8 cellular contexts compared by ENCODE assay signal in the genomic region with DNA sequence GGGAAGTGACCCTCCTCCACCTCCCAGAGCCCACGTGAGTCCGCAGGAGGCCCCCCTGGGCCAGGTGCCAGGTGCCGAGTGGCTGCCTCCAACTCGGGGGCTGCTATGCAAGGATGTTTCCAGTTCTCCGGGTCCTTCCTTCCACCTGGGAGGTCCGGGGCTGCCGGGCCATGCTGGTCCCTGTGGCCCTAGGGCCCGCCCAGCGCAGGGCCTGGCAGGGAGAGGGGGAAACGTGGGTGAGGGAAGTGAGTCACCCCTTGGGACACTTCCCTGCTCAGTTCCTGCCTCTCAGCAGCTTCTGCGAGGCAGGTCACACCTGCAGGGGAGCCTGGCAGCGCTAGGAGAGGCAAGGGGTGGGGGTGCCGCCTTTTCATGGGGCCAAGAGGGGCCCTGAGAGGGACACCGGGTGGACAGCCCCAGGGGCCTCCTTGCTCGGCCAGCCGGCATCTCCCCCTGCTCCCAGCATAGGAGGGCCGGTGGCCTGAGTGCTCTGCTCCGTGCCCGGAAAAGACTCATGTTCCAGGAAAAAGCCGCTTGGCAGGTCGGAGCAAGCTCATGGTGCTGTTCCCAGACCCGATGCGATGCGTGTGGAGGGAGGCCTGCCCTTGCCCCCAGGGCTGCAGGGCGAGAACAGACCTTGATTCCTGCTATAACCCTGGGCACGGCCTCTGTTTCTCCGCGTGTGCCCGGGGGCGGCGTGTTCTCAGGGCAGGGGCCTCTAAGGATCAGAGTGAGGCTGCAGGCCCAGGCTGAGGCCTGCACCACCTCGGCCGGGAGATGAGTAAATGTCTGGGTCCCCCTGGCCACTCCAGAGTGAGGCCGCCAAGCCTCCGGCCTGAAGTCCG. TPM values are rescaled to one million over a fixed set of nuclear protein-coding genes. Genes with fewer than 3 reads are reported as not detected.
A peak's percentile ranks its signal among the peaks of the same experiment; 100 is the strongest.
DNase-seq lines count a peak whose midpoint lies in the region; ATAC-seq and TF ChIP-seq lines count a peak whose summit lies in the region.

No MANE protein-coding gene starts in this region.

- peak; percentile 53 to 76 for DNase-seq in NCI-H2081 (lab: John Stamatoyannopoulos, UW)
- no peak for DNase-seq in NCI-H2081 treated with DMSO at 0.1 percent for 48 hours (lab: John Stamatoyannopoulos, UW)
- DNase-seq in SK-N-MC (ENCODE audit: low read depth, low spot score), result no peak
- peak; percentile 72 for DNase-seq in fibroblast of villous mesenchyme (ENCODE audit: low read depth)

- peak overlapping the region; percentile 87 for H3K27ac ChIP-seq in SK-N-MC
- H3K27ac ChIP-seq in rectal smooth muscle tissue (ENCODE audit: low read depth, low read length), result peak overlapping the region; percentile 96

- ATAC-seq in GM21447 (IDR thresholded peaks at IDR 0.05; ENCODE audit: unreplicated experiment) (no peak), GM19397 (IDR thresholded peaks at IDR 0.05; ENCODE audit: unreplicated experiment) (no peak), GM21717 (IDR thresholded peaks at IDR 0.05; ENCODE audit: unreplicated experiment) (no peak)

- TF ChIP-seq CTCF in fibroblast of villous mesenchyme (IDR thresholded peaks at IDR 0.05; ENCODE audit: insufficient read depth, low read depth, low read length), result no peak

- H3K36me3 ChIP-seq in SK-N-MC (ENCODE audit: insufficient read depth, low read length) (no peaks in the 10 kb centered on the region), rectal smooth muscle tissue (ENCODE audit: control insufficient read depth, insufficient read depth, low read length) (no peaks in the 10 kb centered on the region)

- H3K9ac ChIP-seq in SK-N-MC (ENCODE audit: insufficient read length) (peak overlapping the region; percentile 68), rectal smooth muscle tissue (ENCODE audit: low read length) (peak overlapping the region; percentile 34)

- H3K9me3 ChIP-seq in SK-N-MC (ENCODE audit: low read depth, low read length), result no peaks in the 10 kb centered on the region

- no peaks in the 10 kb centered on the region for H3K27me3 ChIP-seq in rectal smooth muscle tissue (ENCODE audit: control insufficient read depth, insufficient read depth, low read length)

- peaks cover 26% of the 10 kb centered on the region for H3K4me1 ChIP-seq in rectal smooth muscle tissue (ENCODE audit: control insufficient read depth, insufficient read depth, low read length)

- H3K4me3 ChIP-seq in SK-N-MC, result no peak overlapping the region
- H3K4me3 ChIP-seq in fibroblast of villous mesenchyme (ENCODE audit: low read depth, low read length), result peak overlapping the region; percentile 12
- H3K4me3 ChIP-seq in rectal smooth muscle tissue (ENCODE audit: low read length), result peak overlapping the region; percentile 47

RNA-seq across cellular contexts. Expression of gene WNT7B, which starts 30.3 kb away (rescaled TPM):
- under 0.01 and 0.64 TPM in 2 replicates for total RNA-seq in fibroblast of villous mesenchyme

Comparison
In these comparisons a context has a peak if more than half of its experiments do, and no peak if none do; other contexts are left out.
1. DNase-seq: peak in NCI-H2081 (2 of 2) and fibroblast of villous mesenchyme (single experiment); none in NCI-H2081 treated with DMSO at 0.1 percent for 48 hours (single experiment) and SK-N-MC (single experiment).